ENCODE assay signal across 17 cellular contexts in genomic region chr4:41512604-41513003, GRCh38.
DNase-seq lines count a peak whose midpoint lies in the region; ATAC-seq and TF ChIP-seq lines count a peak whose summit lies in the region.
"Had no signal": no experiment of that assay in that cellular context is flagged by ENCODE, and none has a peak within 500 bp of the region (broad histone marks: within the 10 kb centered on the region; RNA-seq: fewer than 3 reads in every experiment).

No MANE protein-coding gene starts in this region.

- peak; percentile 0 for DNase-seq in NCI-H1694 (lab: John Stamatoyannopoulos, UW)
- no peak for DNase-seq in NCI-H1694 treated with DMSO at 0.1 percent for 48 hours (lab: John Stamatoyannopoulos, UW)
- peak; percentile 61 for DNase-seq in NOMO-1 treated with dmso at 0.1 percent for 144 hours (lab: John Stamatoyannopoulos, UW; ENCODE audit: unreplicated experiment)
- DNase-seq in SKM-1 treated with dmso at 0.1 percent for 144 hours (lab: John Stamatoyannopoulos, UW; ENCODE audit: unreplicated experiment) = peak; percentile 64
- DNase-seq in Ammon's horn (ENCODE audit: low spot score) = no peak
- no peak for DNase-seq in tibial artery
- no peak for DNase-seq in erythroblast (lab: John Stamatoyannopoulos, UW)
- DNase-seq: KG1, NCI-H1092 treated with DMSO at 0.1 percent for 48 hours, NCI-H146, NCI-H510A treated with DMSO at 0.1 percent for 48 hours, NCI-H774, T-cell had no signal

- H3K4me3 ChIP-seq in tibial artery = no peak overlapping the region
- H3K4me3 ChIP-seq: SK-N-MC had no signal

- H3K36me3 ChIP-seq in tibial artery = peaks cover 0 to 6% (median 0%) of the 10 kb centered on the region in 3 donors

- H3K9me3 ChIP-seq in tibial artery = no peaks in the 10 kb centered on the region

- peaks cover 0 to 23% (median 11%) of the 10 kb centered on the region in 4 donors for H3K4me1 ChIP-seq in tibial artery

- TF ChIP-seq CTCF in tibial artery (IDR thresholded peaks at IDR 0.05) = no peak

- TF ChIP-seq POLR2A in erythroblast (IDR thresholded peaks at IDR 0.05; ENCODE audit: low read length) = no peak

- no peak for ATAC-seq in GM21381 (IDR thresholded peaks at IDR 0.05; ENCODE audit: unreplicated experiment)
- ATAC-seq: Panc1, T-cell had no signal

- H3K27me3 ChIP-seq in tibial artery = no peaks in the 10 kb centered on the region

- intact Hi-C loops in tibial artery (cut with DNase I; ENCODE audit: low total_unique reads) = no loop called here

- H3K27ac ChIP-seq in tibial artery = no peak overlapping the region
- H3K27ac ChIP-seq: 22Rv1, SK-N-MC had no signal

Comparison
In these comparisons a context has a peak if more than half of its experiments do, and no peak if none do; other contexts are left out.
1. DNase-seq: peak in NCI-H1694 (single experiment), NOMO-1 treated with dmso at 0.1 percent for 144 hours (single experiment) and SKM-1 treated with dmso at 0.1 percent for 144 hours (single experiment); none in NCI-H1694 treated with DMSO at 0.1 percent for 48 hours (single experiment), Ammon's horn (single experiment), tibial artery (0 of 2) and erythroblast (0 of 2).